14 cellular contexts compared by ENCODE assay signal in genomic region chr19:3591876-3592613, GRCh38.
"Had no signal": no experiment of that assay in that cellular context is flagged by ENCODE, and none has a peak within 500 bp of the region (broad histone marks: within the 10 kb centered on the region; RNA-seq: fewer than 3 reads in every experiment).

No MANE protein-coding gene starts in this region.

- H3K9me3 Mint-ChIP-seq: activated CD4-positive, alpha-beta T cell treated with anti-CD3 and anti-CD28 coated beads, Interleukin-2, amount 10 ng/mL, durations not matched to agents 24 days and 14 days; activated naive CD8-positive, alpha-beta T cell treated with anti-CD3 and anti-CD28 coated beads for 36 hours; activated T-helper 1 cell treated with anti-CD3 and anti-CD28 coated beads, Interleukin-12 subunit alpha, Interleukin-12 subunit beta, Interleukin-2, Interleukin-4 antibody, amounts not matched to agents 30 ng/mL and 10 ng/mL and 1 ng/mL, durations not matched to agents 14 hours and 24 hours and 36 hours; naive B cell had no signal

- H3K27ac ChIP-seq: SK-N-MC, upper lobe of left lung had no signal

- FAIRE-seq: small intestine had no signal

- H3K36me3 Mint-ChIP-seq: activated naive CD8-positive, alpha-beta T cell treated with anti-CD3 and anti-CD28 coated beads for 36 hours; naive B cell had no signal

- H3K4me1 Mint-ChIP-seq: activated CD4-positive, alpha-beta T cell treated with anti-CD3 and anti-CD28 coated beads, Interleukin-2, amount 10 ng/mL, durations not matched to agents 24 days and 14 days had no signal

- ATAC-seq: activated CD8-positive, alpha-beta T cell treated with anti-CD3 and anti-CD28 coated beads, Interleukin-2, amount 10 ng/mL, durations not matched to agents 7 days and 5 days had no signal

- H3K4me3 Mint-ChIP-seq: activated CD4-positive, alpha-beta T cell treated with anti-CD3 and anti-CD28 coated beads, Interleukin-2, amount 10 ng/mL, durations not matched to agents 24 days and 14 days; activated CD8-positive, alpha-beta T cell treated with anti-CD3 and anti-CD28 coated beads, Interleukin-2, amount 10 ng/mL, durations not matched to agents 7 days and 5 days; activated naive CD8-positive, alpha-beta T cell treated with anti-CD3 and anti-CD28 coated beads for 36 hours; activated T-helper 1 cell treated with anti-CD3 and anti-CD28 coated beads, Interleukin-12 subunit alpha, Interleukin-12 subunit beta, Interleukin-2, Interleukin-4 antibody, amounts not matched to agents 30 ng/mL and 10 ng/mL and 1 ng/mL, durations not matched to agents 14 hours and 24 hours and 36 hours had no signal

- H3K27me3 Mint-ChIP-seq: activated CD4-positive, alpha-beta T cell treated with anti-CD3 and anti-CD28 coated beads, Interleukin-2, amount 10 ng/mL, durations not matched to agents 24 days and 14 days; activated naive CD8-positive, alpha-beta T cell treated with anti-CD3 and anti-CD28 coated beads for 36 hours; naive B cell had no signal

- H3K9me3 ChIP-seq: upper lobe of left lung had no signal

- DNase-seq: activated CD4-positive, alpha-beta T cell treated with anti-CD3 and anti-CD28 coated beads, Interleukin-2, amount 10 ng/mL, durations not matched to agents 24 days and 14 days; activated CD4-positive, CD25-positive, alpha-beta regulatory T cell; activated CD8-positive, alpha-beta memory T cell treated with anti-CD3 and anti-CD28 coated beads, Interleukin-2, amount 50 U/mL, for 4 hours; activated CD8-positive, alpha-beta T cell treated with anti-CD3 and anti-CD28 coated beads, Interleukin-2, amount 10 ng/mL, durations not matched to agents 7 days and 5 days; activated naive CD8-positive, alpha-beta T cell treated with anti-CD3 and anti-CD28 coated beads for 36 hours; anterior cingulate cortex; kidney glomerular epithelial cell; naive B cell; small intestine; stimulated activated CD4-positive, alpha-beta T cell treated with anti-CD3 and anti-CD28 coated beads, Interleukin-4, amount 100 ng/mL, for 24 hours; stimulated activated naive CD4-positive, alpha-beta T cell; upper lobe of left lung had no signal

- H3K27ac Mint-ChIP-seq: activated CD4-positive, alpha-beta T cell treated with anti-CD3 and anti-CD28 coated beads, Interleukin-2, amount 10 ng/mL, durations not matched to agents 24 days and 14 days; activated CD8-positive, alpha-beta T cell treated with anti-CD3 and anti-CD28 coated beads, Interleukin-2, amount 10 ng/mL, durations not matched to agents 7 days and 5 days; activated naive CD8-positive, alpha-beta T cell treated with anti-CD3 and anti-CD28 coated beads for 36 hours; activated T-helper 1 cell treated with anti-CD3 and anti-CD28 coated beads, Interleukin-12 subunit alpha, Interleukin-12 subunit beta, Interleukin-2, Interleukin-4 antibody, amounts not matched to agents 30 ng/mL and 10 ng/mL and 1 ng/mL, durations not matched to agents 14 hours and 24 hours and 36 hours had no signal

- H3K27me3 ChIP-seq: upper lobe of left lung had no signal

- H3K4me3 ChIP-seq: SK-N-MC, upper lobe of left lung had no signal
